Comparison of ENCODE assay signal across 1 cellular context in the genomic region with DNA sequence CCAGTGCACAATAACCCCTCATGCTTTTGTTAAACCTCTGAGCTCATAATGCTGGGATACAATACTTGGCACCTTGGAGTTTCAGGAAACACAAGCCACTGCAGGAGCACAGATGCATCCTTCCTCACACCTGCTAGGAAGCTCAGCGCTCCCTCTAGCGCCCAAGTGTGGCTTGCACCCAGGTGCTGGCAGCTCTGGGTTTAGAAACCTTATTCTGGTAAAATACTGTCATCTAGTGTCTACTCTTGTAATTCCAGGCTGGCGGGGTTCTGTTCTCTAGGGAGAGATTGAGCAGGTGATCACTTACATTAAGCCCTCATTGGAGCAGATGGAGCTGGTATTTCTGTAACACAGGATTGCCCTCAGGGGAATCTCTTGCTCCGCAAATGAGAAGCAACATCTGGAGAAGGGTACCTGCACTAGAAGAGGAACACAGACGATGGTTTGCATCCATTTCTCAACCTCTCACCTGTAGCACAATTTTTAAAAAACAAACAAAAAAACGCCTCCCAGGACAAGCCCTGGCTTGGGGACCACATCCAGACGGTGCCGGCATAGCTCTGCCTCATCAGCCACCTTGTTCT.
A peak's percentile ranks its signal among the peaks of the same experiment; 100 is the strongest.
TF ChIP-seq lines count a peak whose summit lies in the region.

No MANE protein-coding gene starts in this region.

TF ChIP-seq in K562, 482 proteins besides CTCF, POLR2A, EP300 and RAD21:
- TF ChIP-seq TEAD2 (tag; IDR thresholded peaks at IDR 0.05): no peak
- TF ChIP-seq ZNF707 (CRISPR knock-in tag; conservative IDR thresholded peaks at IDR 0.05): no peak
- TF ChIP-seq TEAD4 (IDR thresholded peaks at IDR 0.05; ENCODE audit: low read length): 0 out of 2 replicates have a peak, but pooled peaks have one; percentile 15
- TF ChIP-seq TEAD4 (CRISPR knock-in tag; IDR thresholded peaks at IDR 0.05; ENCODE audit: borderline replicate concordance): no peak
- TF ChIP-seq XRCC4 (IDR thresholded peaks at IDR 0.05; ENCODE audit: extremely low read depth, insufficient read depth, insufficient read length): no peak
- TF ChIP-seq ATF7 (IDR thresholded peaks at IDR 0.05): peak; percentile 42; the same call in 1 of the 2 replicates
- TF ChIP-seq SRSF1 (IDR thresholded peaks at IDR 0.05; ENCODE audit: low read depth, low read length): no peak
- 0 out of 2 replicates have a peak, but pooled peaks have one; percentile 38 for TF ChIP-seq ZKSCAN1 (IDR thresholded peaks at IDR 0.05; ENCODE audit: low read depth, low read length)
- peak; percentile 50; the same call in 1 of the 2 replicates for TF ChIP-seq JUND (IDR thresholded peaks at IDR 0.05; ENCODE audit: borderline replicate concordance, low read depth, low read length)
- no peak; the same call in 2 of the 3 replicates for TF ChIP-seq JUND (tag; IDR thresholded peaks at IDR 0.05; ENCODE audit: borderline replicate concordance, low read depth, low read length)
- TF ChIP-seq SOX6 (IDR thresholded peaks at IDR 0.05): 0 out of 2 replicates have a peak, but pooled peaks have one; percentile 14
- TF ChIP-seq MYC (IDR thresholded peaks at IDR 0.05; ENCODE audit: low read depth, low read length): peak; percentile 23; the same call in 1 of the 2 replicates
- TF ChIP-seq MYC (CRISPR knock-in tag; IDR thresholded peaks at IDR 0.05; ENCODE audit: borderline replicate concordance, low read depth): no peak
- no peak for TF ChIP-seq SIN3A (IDR thresholded peaks at IDR 0.05; ENCODE audit: borderline replicate concordance in 2 of 2, control insufficient read depth in 1 of 2, low read depth in 2 of 2, low read length in 2 of 2)
- TF ChIP-seq STAG1 (CRISPR knock-in tag; IDR thresholded peaks at IDR 0.05; ENCODE audit: borderline replicate concordance): peak; percentile 76; the same call in 1 of the 2 replicates
- TF ChIP-seq, protein P1, sequence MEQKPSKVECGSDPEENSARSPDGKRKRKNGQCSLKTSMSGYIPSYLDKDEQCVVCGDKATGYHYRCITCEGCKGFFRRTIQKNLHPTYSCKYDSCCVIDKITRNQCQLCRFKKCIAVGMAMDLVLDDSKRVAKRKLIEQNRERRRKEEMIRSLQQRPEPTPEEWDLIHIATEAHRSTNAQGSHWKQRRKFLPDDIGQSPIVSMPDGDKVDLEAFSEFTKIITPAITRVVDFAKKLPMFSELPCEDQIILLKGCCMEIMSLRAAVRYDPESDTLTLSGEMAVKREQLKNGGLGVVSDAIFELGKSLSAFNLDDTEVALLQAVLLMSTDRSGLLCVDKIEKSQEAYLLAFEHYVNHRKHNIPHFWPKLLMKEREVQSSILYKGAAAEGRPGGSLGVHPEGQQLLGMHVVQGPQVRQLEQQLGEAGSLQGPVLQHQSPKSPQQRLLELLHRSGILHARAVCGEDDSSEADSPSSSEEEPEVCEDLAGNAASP (IDR thresholded peaks at IDR 0.05): no peak
- TF ChIP-seq NEUROD1 (IDR thresholded peaks at IDR 0.05; ENCODE audit: borderline replicate concordance, low read depth, low read length, partially characterized antibody): peak; percentile 30
- no peak for TF ChIP-seq NCOA4 (IDR thresholded peaks at IDR 0.05; ENCODE audit: partially characterized antibody)
- TF ChIP-seq HMG20B (CRISPR knock-in tag; IDR thresholded peaks at IDR 0.05): no peak
- TF ChIP-seq ZNF143 (CRISPR knock-in tag; IDR thresholded peaks at IDR 0.05): no peak
- no peak for TF ChIP-seq YBX1 (IDR thresholded peaks at IDR 0.05)
- peak in 1 of 2 experiments; percentile 65; a peak in 1 of 4 replicates for TF ChIP-seq RCOR1 (IDR thresholded peaks at IDR 0.05; ENCODE audit: borderline replicate concordance in 1 of 2, low read depth in 2 of 2, low read length in 2 of 2)
- peak; percentile 93 for TF ChIP-seq SMC3 (conservative IDR thresholded peaks at IDR 0.05; ENCODE audit: insufficient read depth, low read depth, low read length)
- TF ChIP-seq CREM (IDR thresholded peaks at IDR 0.05; ENCODE audit: low read depth): 0 out of 2 replicates have a peak, but pooled peaks have one; percentile 13
- no peak; the same call in 1 of the 2 replicates for TF ChIP-seq BHLHE40 (IDR thresholded peaks at IDR 0.05; ENCODE audit: low read length)
- no peak for TF ChIP-seq ZNF121 (CRISPR knock-in tag; conservative IDR thresholded peaks at IDR 0.05)
- TF ChIP-seq XRCC5 (IDR thresholded peaks at IDR 0.05; ENCODE audit: low read depth, low read length): peak; percentile 83
- TF ChIP-seq MAZ (CRISPR knock-in tag; conservative IDR thresholded peaks at IDR 0.05 in 1 of 2, IDR thresholded peaks at IDR 0.05 in 1 of 2): peak in 1 of 2 experiments; percentile 61; a peak in 2 of 4 replicates
- TF ChIP-seq, protein P2, sequence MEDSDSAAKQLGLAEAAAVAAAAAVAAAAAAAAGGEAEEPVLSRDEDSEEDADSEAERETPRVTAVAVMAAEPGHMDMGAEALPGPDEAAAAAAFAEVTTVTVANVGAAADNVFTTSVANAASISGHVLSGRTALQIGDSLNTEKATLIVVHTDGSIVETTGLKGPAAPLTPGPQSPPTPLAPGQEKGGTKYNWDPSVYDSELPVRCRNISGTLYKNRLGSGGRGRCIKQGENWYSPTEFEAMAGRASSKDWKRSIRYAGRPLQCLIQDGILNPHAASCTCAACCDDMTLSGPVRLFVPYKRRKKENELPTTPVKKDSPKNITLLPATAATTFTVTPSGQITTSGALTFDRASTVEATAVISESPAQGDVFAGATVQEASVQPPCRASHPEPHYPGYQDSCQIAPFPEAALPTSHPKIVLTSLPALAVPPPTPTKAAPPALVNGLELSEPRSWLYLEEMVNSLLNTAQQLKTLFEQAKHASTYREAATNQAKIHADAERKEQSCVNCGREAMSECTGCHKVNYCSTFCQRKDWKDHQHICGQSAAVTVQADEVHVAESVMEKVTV (CRISPR knock-in tag; IDR thresholded peaks at IDR 0.05): peak; percentile 99
- no peak for TF ChIP-seq ZNF354B (CRISPR knock-in tag; IDR thresholded peaks at IDR 0.05)
- TF ChIP-seq ETV5 (CRISPR knock-in tag; IDR thresholded peaks at IDR 0.05; ENCODE audit: low read depth): no peak
- peak; percentile 89 for TF ChIP-seq ARID2 (IDR thresholded peaks at IDR 0.05)
- no peak for TF ChIP-seq ZNF507 (tag; conservative IDR thresholded peaks at IDR 0.05)
- peak; percentile 29 for TF ChIP-seq ZFP36 (IDR thresholded peaks at IDR 0.05; ENCODE audit: low read depth, low read length, partially characterized antibody)
- TF ChIP-seq, protein P3, sequence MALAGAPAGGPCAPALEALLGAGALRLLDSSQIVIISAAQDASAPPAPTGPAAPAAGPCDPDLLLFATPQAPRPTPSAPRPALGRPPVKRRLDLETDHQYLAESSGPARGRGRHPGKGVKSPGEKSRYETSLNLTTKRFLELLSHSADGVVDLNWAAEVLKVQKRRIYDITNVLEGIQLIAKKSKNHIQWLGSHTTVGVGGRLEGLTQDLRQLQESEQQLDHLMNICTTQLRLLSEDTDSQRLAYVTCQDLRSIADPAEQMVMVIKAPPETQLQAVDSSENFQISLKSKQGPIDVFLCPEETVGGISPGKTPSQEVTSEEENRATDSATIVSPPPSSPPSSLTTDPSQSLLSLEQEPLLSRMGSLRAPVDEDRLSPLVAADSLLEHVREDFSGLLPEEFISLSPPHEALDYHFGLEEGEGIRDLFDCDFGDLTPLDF (CRISPR knock-in tag; IDR thresholded peaks at IDR 0.05): no peak
- TF ChIP-seq CTBP1 (IDR thresholded peaks at IDR 0.05; ENCODE audit: borderline replicate concordance): peak; percentile 76
- peak; percentile 78 for TF ChIP-seq KLF16 (IDR thresholded peaks at IDR 0.05)
- peak; percentile 34; the same call in 1 of the 2 replicates for TF ChIP-seq CC2D1A (IDR thresholded peaks at IDR 0.05)
- no peak for TF ChIP-seq ZNF76 (CRISPR knock-in tag; IDR thresholded peaks at IDR 0.05; ENCODE audit: borderline replicate concordance)
TF ChIP-seq in K562: peak in this region for 19.
